Comparison of ENCODE assay signal across 1 cellular context in the genomic region with DNA sequence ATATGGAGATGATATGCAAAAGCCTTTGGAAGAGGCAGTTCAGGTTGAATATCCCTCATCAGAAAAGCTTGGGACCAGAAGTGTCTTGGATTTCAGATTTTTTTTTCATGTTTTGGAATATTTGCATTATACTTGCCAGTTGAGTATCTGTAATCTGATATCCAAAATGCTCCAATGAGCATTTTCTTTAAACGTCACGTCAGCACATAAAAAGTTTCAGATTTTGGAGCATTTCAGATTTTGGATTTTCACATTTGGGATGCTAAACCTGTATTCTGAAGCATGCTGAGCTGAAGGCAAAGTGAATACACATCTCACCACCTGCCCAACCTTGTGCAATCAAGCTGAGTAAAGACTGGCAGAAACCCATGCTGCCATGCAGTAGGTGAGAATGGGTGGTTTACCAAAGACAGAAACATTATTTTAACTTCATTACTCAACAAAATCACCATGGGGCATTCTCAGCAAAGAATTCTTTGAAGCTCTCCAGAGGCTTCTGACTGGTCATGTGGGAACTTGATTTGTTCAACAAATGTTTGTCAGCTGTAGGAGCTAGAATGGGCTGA.
TF ChIP-seq lines count a peak whose summit lies in the region.

No MANE protein-coding gene starts in this region.

TF ChIP-seq in HepG2, 621 proteins besides CTCF, POLR2A, EP300 and RAD21 (continued from another document):
- TF ChIP-seq MAFK (conservative IDR thresholded peaks at IDR 0.05 in 1 of 2, IDR thresholded peaks at IDR 0.05 in 1 of 2; ENCODE audit: low read length in 2 of 2) (peak in 1 of 2 experiments; percentile 68; a peak in 2 of 4 replicates), MAFF (IDR thresholded peaks at IDR 0.05; ENCODE audit: low read depth, low read length) (peak; percentile 54; the same call in 1 of the 2 replicates)
TF ChIP-seq in HepG2: peak in this region for 2.
